8 cellular contexts compared by ENCODE assay signal in genomic region chr17:1562178-1562643, GRCh38. TPM values are rescaled to one million over a fixed set of nuclear protein-coding genes. Genes with fewer than 3 reads are reported as not detected.
DNase-seq lines count a peak whose midpoint lies in the region; ATAC-seq and TF ChIP-seq lines count a peak whose summit lies in the region.

No MANE protein-coding gene starts in this region.

- H3K9me3 Mint-ChIP-seq in CD8-positive, alpha-beta T cell: no peaks in the 10 kb centered on the region

- H3K27me3 ChIP-seq in CD8-positive, alpha-beta T cell (ENCODE audit: insufficient read depth, low read length): no peaks in the 10 kb centered on the region
- H3K27me3 ChIP-seq in adipocyte (replicated peaks; ENCODE audit: control insufficient read depth, insufficient read depth, low read length) (no peaks in the 10 kb centered on the region), stomach (no peaks in the 10 kb centered on the region)

- H3K4me3 Mint-ChIP-seq in CD8-positive, alpha-beta T cell: peak overlapping the region; percentile 83

- peaks cover 21% of the 10 kb centered on the region for H3K4me1 ChIP-seq in CD8-positive, alpha-beta T cell (ENCODE audit: insufficient read depth, low read length)
- H3K4me1 ChIP-seq in adipocyte (ENCODE audit: control insufficient read depth, insufficient read depth, low read length) (peaks cover 32% of the 10 kb centered on the region), stomach (peaks cover 27 to 59% (median 49%) of the 10 kb centered on the region in 4 donors)

- WGBS in stomach, 5 donors: 0 to 12% (median 0%) methylated on average over 5 to 60 of the region's 61 CpGs

- no peak overlapping the region for H3K27ac Mint-ChIP-seq in CD8-positive, alpha-beta T cell

- DNase-seq in CD8-positive, alpha-beta T cell: peak in 3 of 7 experiments; percentile 7 to 30 (median 18)
- DNase-seq in adipocyte (ENCODE audit: low read depth): no peak
- peak; percentile 81 for DNase-seq in iPS-NIHi11 (ENCODE audit: low spot score)
- DNase-seq in stomach: peak; percentile 50
- no peak for DNase-seq in KG1 (lab: John Stamatoyannopoulos, UW)
- DNase-seq in retina: no peak

- TF ChIP-seq POLR2A in stomach (IDR thresholded peaks at IDR 0.05): no peak

- no peak for TF ChIP-seq EP300 in stomach (IDR thresholded peaks at IDR 0.05)

- H3K36me3 ChIP-seq in CD8-positive, alpha-beta T cell (ENCODE audit: insufficient read depth, low read length): no peaks in the 10 kb centered on the region
- no peaks in the 10 kb centered on the region for H3K36me3 ChIP-seq in adipocyte (ENCODE audit: control insufficient read depth, insufficient read depth, low read length, severe bottlenecking)
- H3K36me3 ChIP-seq in stomach: peaks cover 0 to 7% (median 1%) of the 10 kb centered on the region in 4 donors

- H3K9ac ChIP-seq in adipocyte (ENCODE audit: low read length): peak overlapping the region; percentile 90

- peaks cover 5% of the 10 kb centered on the region for H3K36me3 Mint-ChIP-seq in CD8-positive, alpha-beta T cell

- H3K4me3 ChIP-seq in CD8-positive, alpha-beta T cell (ENCODE audit: low read depth, low read length): peak overlapping the region; percentile 41
- H3K4me3 ChIP-seq in adipocyte (ENCODE audit: low read length) (peak overlapping the region; percentile 89), stomach (peak overlapping the region; percentile 86 to 93 (median 93))

- TF ChIP-seq CTCF in CD8-positive, alpha-beta T cell (IDR thresholded peaks at IDR 0.05): no peak
- TF ChIP-seq CTCF in stomach (IDR thresholded peaks at IDR 0.05): no peak

- CTCF ChIA-PET in CD8-positive, alpha-beta T cell (lab: Charles Lee): no interaction called here

- peak; percentile 25 for ATAC-seq in CD8-positive, alpha-beta T cell
- ATAC-seq in GM19463 (IDR thresholded peaks at IDR 0.05; ENCODE audit: unreplicated experiment) (peak; percentile 26), HG03565 (IDR thresholded peaks at IDR 0.05; ENCODE audit: unreplicated experiment) (peak; percentile 24)

- no peaks in the 10 kb centered on the region for H3K9me3 ChIP-seq in CD8-positive, alpha-beta T cell (ENCODE audit: low read length)
- H3K9me3 ChIP-seq in adipocyte (ENCODE audit: control insufficient read depth, low read length) (no peaks in the 10 kb centered on the region), stomach (no peaks in the 10 kb centered on the region)

- POLR2A ChIA-PET in CD8-positive, alpha-beta T cell (lab: Charles Lee): interaction anchor here (1.0 to 1.5 kb wide), 2 partner anchors 67 to 197 kb away, joined by 4 to 6 read pairs; partner anchors contain the start of gene SLC43A2

- H3K27me3 Mint-ChIP-seq in CD8-positive, alpha-beta T cell (ENCODE audit: low read depth): no peaks in the 10 kb centered on the region

- H3K27ac ChIP-seq in CD8-positive, alpha-beta T cell (ENCODE audit: low read depth, low read length): peak overlapping the region; percentile 40
- H3K27ac ChIP-seq in stomach: peak overlapping the region; percentile 90 to 98 (median 96)

- intact Hi-C loops in CD8-positive, alpha-beta T cell (cut with DNase I, micrococcal nuclease): loop anchor here (1.0 to 5.0 kb wide), 8 partner anchors 46 to 155 kb away; partner anchors contain the start of genes CRK (in 2 of the 2), INPP5K (in 2 of the 2), SLC43A2 (in 2 of the 2) and RILP (in 1 of the 2)
- intact Hi-C loops in stomach (cut with DNase I; ENCODE audit: low total_unique reads): no loop called here

- peaks cover 49% of the 10 kb centered on the region for H3K4me1 Mint-ChIP-seq in CD8-positive, alpha-beta T cell (ENCODE audit: low read depth)

RNA-seq across cellular contexts. Expression of gene PITPNA, which starts 0.4 kb away (rescaled TPM):
- 10 to 100 TPM; 25.6 to 27.2 TPM for total RNA-seq in CD8-positive, alpha-beta T cell
- 10 to 100 TPM; 12.1 to 61.7 (median 23.9) TPM for total RNA-seq in stomach
- 10 to 100 TPM; 19.5 to 27.0 (median 21.8) TPM for polyA plus RNA-seq in stomach

RNA-seq across cellular contexts. Expression of gene INPP5K, which starts 45.8 kb away (rescaled TPM):
- total RNA-seq in CD8-positive, alpha-beta T cell: 100 to 1,000 TPM; 204 to 221 TPM
- 10 to 100 TPM; 38.0 to 97.6 (median 93.4) TPM for total RNA-seq in stomach
- polyA plus RNA-seq in stomach: 10 to 100 TPM; 22.9 to 27.1 (median 26.6) TPM

Comparison
In these comparisons a context has a peak if more than half of its experiments do, and no peak if none do; other contexts are left out.
1. DNase-seq: peak in iPS-NIHi11 (single experiment) and stomach (single experiment); none in adipocyte (single experiment), KG1 (single experiment) and retina (single experiment).
2. H3K4me3 ChIP-seq: peak in every context shown above with its lines; median percentile 93 in stomach; 89 in adipocyte; 41 in CD8-positive, alpha-beta T cell.
3. Peak in every context shown above with its lines, with median percentiles within 50 percentile points of each other: ATAC-seq.